In the genomic region with DNA sequence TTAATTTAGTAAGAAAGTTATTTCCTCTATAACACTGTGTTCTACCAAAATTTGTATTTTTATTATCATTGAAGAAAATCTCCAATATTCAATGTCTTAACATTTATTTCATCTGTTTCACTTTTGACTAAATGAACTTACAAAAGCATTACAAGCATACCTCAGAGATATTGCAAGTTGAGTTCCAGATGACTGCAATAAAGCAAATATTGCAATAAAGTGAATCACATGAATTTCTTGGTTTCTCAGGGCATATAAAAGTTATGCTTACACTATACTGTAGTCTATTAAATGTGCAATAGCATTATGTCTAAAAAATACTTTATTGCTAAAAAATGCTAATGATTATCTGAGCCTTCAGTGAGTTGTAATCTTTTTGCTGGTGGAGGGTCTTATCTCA, we compare ENCODE assay signal across 25 cellular contexts.
"Had no signal": no experiment of that assay in that cellular context is flagged by ENCODE, and none has a peak within 500 bp of the region (broad histone marks: within the 10 kb centered on the region; RNA-seq: fewer than 3 reads in every experiment).

No MANE protein-coding gene starts in this region.

- H3K4me3 ChIP-seq: adrenal gland, SJSA1 had no signal

- ATAC-seq: activated T-helper 17 cell treated with anti-CD3 and anti-CD28 coated beads, Interleukin-2, amount 50 U/mL, for 72 hours; WTC11 had no signal

- H3K4me1 ChIP-seq: adrenal gland had no signal

- DNase-seq: activated CD4-positive, alpha-beta T cell treated with anti-CD3 and anti-CD28 coated beads for 48 hours; activated CD4-positive, alpha-beta T cell treated with anti-CD3 and anti-CD28 coated beads, Interleukin-2, amount 50 U/mL, for 4 hours; activated CD4-positive, CD25-positive, alpha-beta regulatory T cell treated with anti-CD3 and anti-CD28 coated beads, Interleukin-2, amount 50 U/mL, for 72 hours; activated gamma-delta T cell treated with Interleukin-2 at 50 U/mL for 16 hours; activated naive CD4-positive, alpha-beta T cell treated with anti-CD3 and anti-CD28 coated beads, Interleukin-2, amount 10 ng/mL, durations not matched to agents 7 days and 5 days; activated naive CD8-positive, alpha-beta T cell treated with anti-CD3 and anti-CD28 coated beads for 36 hours; activated T-cell treated with anti-CD3 and anti-CD28 coated beads for 4 hours; activated T-cell treated with anti-CD3 and anti-CD28 coated beads, Interleukin-2, amount 50 U/mL, for 48 hours; adrenal gland; anterior cingulate cortex; caudate nucleus; KG1; NCI-H1048; NCI-H146; NCI-H187 treated with DMSO at 0.1 percent for 48 hours; NCI-H2081 treated with DMSO at 0.1 percent for 48 hours; NCI-H2227 treated with DMSO at 0.1 percent for 48 hours; NCI-H69; NK-92 treated with Interleukin-12 subunit alpha and Interleukin-12 subunit beta, amount 100 ng/mL, for 24 hours; SHP77; T-helper 9 cell had no signal

- H3K9me3 ChIP-seq: adrenal gland, SJSA1 had no signal

- H3K27ac ChIP-seq: adrenal gland, SJSA1 had no signal

- FAIRE-seq: RCC 7860 had no signal

- H3K36me3 ChIP-seq: adrenal gland, SJSA1 had no signal

- H3K27me3 ChIP-seq: adrenal gland had no signal
